In the genomic region with DNA sequence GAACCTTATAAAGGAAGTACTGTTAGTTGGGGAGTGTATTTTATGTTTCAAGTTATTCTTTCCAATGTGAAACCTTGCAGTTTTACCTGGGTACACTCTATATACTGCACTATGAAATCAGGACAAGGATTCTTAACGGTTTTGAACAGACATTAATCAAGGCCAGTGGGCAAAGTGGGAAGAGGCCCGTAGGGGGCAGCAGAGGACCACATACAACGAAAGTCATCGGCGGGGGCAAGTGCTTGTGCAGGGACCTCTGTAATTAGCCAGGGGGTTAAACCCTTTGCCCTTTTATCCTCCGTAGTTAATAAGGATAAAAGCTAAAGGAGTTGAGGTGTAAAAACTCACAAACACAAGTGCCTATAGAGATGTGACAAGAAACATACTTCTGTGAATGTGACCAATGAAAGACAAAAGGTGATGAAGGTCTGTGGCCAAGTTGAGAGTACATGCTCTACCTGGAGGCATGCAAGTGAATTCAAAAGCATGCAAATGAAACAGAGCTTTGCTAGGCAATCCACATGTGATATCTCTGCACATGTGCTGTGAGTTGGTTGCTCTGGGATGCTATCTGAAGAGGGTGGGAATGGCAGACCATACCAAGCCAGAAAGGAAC, we compare ENCODE assay signal across 8 cellular contexts.
A peak's percentile ranks its signal among the peaks of the same experiment; 100 is the strongest.
DNase-seq lines count a peak whose midpoint lies in the region; ATAC-seq, FAIRE-seq and TF ChIP-seq lines count a peak whose summit lies in the region.

No MANE protein-coding gene starts in this region.

- POLR2A ChIA-PET in CD4-positive, alpha-beta T cell (lab: Charles Lee), result no interaction called here

- H3K9me3 ChIP-seq in CD4-positive, alpha-beta T cell (ENCODE audit: control insufficient read depth, low read length), result no peaks in the 10 kb centered on the region
- H3K9me3 ChIP-seq in upper lobe of right lung, result no peaks in the 10 kb centered on the region

- H3K4me1 Mint-ChIP-seq in CD4-positive, alpha-beta T cell (ENCODE audit: low read depth), result no peaks in the 10 kb centered on the region

- intact Hi-C loops in CD4-positive, alpha-beta T cell (cut with DNase I, micrococcal nuclease), result no loop called here
- intact Hi-C loops in upper lobe of right lung (cut with DNase I), result no loop called here

- no peak overlapping the region for H3K27ac Mint-ChIP-seq in CD4-positive, alpha-beta T cell

- H3K36me3 ChIP-seq in upper lobe of right lung, result no peaks in the 10 kb centered on the region

- H3K36me3 Mint-ChIP-seq in CD4-positive, alpha-beta T cell (ENCODE audit: low read depth), result no peaks in the 10 kb centered on the region

- no peaks in the 10 kb centered on the region for H3K27me3 ChIP-seq in CD4-positive, alpha-beta T cell (ENCODE audit: control insufficient read depth, insufficient read depth, low read length)
- no peaks in the 10 kb centered on the region for H3K27me3 ChIP-seq in upper lobe of right lung

- H3K27ac ChIP-seq in CD4-positive, alpha-beta T cell (ENCODE audit: low read depth, low read length), result no peak overlapping the region
- H3K27ac ChIP-seq in upper lobe of right lung, result no peak overlapping the region

- peak; percentile 9 to 49 (median 24) for DNase-seq in CD4-positive, alpha-beta T cell
- DNase-seq in GM19239 (ENCODE audit: insufficient read length, low spot score), result peak; percentile 13
- peak; percentile 26 for DNase-seq in NOMO-1 treated with DMSO at 0.1 percent for 48 hours (lab: John Stamatoyannopoulos, UW; ENCODE audit: unreplicated experiment)
- peak; percentile 38 for DNase-seq in activated T-cell treated with anti-CD3 and anti-CD28 coated beads for 48 hours (ENCODE audit: low read depth)
- peak; percentile 53 for DNase-seq in fibroblast of villous mesenchyme (ENCODE audit: low read depth)
- peak; percentile 14 for DNase-seq in non-pigmented ciliary epithelial cell (ENCODE audit: low read depth)
- DNase-seq in upper lobe of right lung, result peak; percentile 74

- H3K4me1 ChIP-seq in upper lobe of right lung, result no peaks in the 10 kb centered on the region

- ATAC-seq in CD4-positive, alpha-beta T cell (ENCODE audit: poor library complexity), result no peak
- ATAC-seq in HG03175 (IDR thresholded peaks at IDR 0.05; ENCODE audit: unreplicated experiment) (peak; percentile 87), upper lobe of right lung (peak; percentile 81)

- no peak overlapping the region for H3K4me3 Mint-ChIP-seq in CD4-positive, alpha-beta T cell

- peak; percentile 56 for TF ChIP-seq CTCF in CD4-positive, alpha-beta T cell (IDR thresholded peaks at IDR 0.05)
- TF ChIP-seq CTCF in fibroblast of villous mesenchyme (IDR thresholded peaks at IDR 0.05; ENCODE audit: insufficient read depth, low read depth, low read length) (peak; percentile 85), upper lobe of right lung (IDR thresholded peaks at IDR 0.05) (peak; percentile 74)

- H3K4me3 ChIP-seq in fibroblast of villous mesenchyme (ENCODE audit: low read depth, low read length) (no peak overlapping the region), upper lobe of right lung (no peak overlapping the region)

- no peaks in the 10 kb centered on the region for H3K27me3 Mint-ChIP-seq in CD4-positive, alpha-beta T cell

- H3K9me3 Mint-ChIP-seq in CD4-positive, alpha-beta T cell, result no peaks in the 10 kb centered on the region

- peak; percentile 93 for FAIRE-seq in GM19239 (lab: Jason Lieb, UNC)

- CTCF ChIA-PET in CD4-positive, alpha-beta T cell (lab: Charles Lee), result no interaction called here

Comparison
In these comparisons a context has a peak if more than half of its experiments do, and no peak if none do; other contexts are left out.
1. DNase-seq: peak in every context shown above with its lines; median percentile 74 in upper lobe of right lung; 53 in fibroblast of villous mesenchyme; 38 in activated T-cell treated with anti-CD3 and anti-CD28 coated beads for 48 hours; 26 in NOMO-1 treated with DMSO at 0.1 percent for 48 hours; 24 in CD4-positive, alpha-beta T cell; 14 in non-pigmented ciliary epithelial cell; 13 in GM19239.